Comparison of ENCODE assay signal across 9 cellular contexts in the genomic region with DNA sequence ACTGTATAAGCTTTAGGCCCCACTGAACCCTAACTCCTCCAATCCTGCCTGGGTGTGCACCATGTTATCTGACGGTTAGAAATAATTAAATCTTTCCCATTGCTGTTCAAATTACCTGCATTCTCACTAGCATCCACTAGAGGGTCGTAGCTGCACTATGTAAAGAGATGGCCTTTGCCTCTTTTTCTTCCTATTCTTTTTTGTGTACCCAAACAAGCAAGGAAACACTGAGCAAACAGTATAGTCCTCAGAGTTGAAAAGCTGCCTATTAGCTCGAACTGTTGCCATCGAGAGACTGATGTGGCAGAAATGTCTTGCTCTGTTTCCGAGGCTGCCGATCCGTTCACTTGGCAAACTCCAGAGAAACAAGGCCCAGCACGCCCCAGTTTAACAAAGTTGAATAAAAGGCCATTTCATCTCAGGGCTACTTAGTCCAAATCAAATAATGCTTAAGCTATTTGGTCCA.
DNase-seq lines count a peak whose midpoint lies in the region; ATAC-seq and TF ChIP-seq lines count a peak whose summit lies in the region.
"Had no signal": no experiment of that assay in that cellular context is flagged by ENCODE, and none has a peak within 500 bp of the region (broad histone marks: within the 10 kb centered on the region; RNA-seq: fewer than 3 reads in every experiment).

No MANE protein-coding gene starts in this region.

- H3K79me1 ChIP-seq in neuronal stem cell (ENCODE audit: low read depth, low read length): no peaks in the 10 kb centered on the region

- H3K36me3 ChIP-seq in neuronal stem cell (replicated peaks in 1 of 2; ENCODE audit: control insufficient read depth in 2 of 2, insufficient read depth in 2 of 2, low read length in 2 of 2): no peaks in the 10 kb centered on the region

- no peak overlapping the region for H4K8ac ChIP-seq in neuronal stem cell (ENCODE audit: low read depth, low read length)

- CTCF ChIA-PET in activated CD8-positive, alpha-beta T cell treated with anti-CD3 and anti-CD28 coated beads for 36 hours (lab: Charles Lee): interaction anchor here (0.6 to 3.4 kb wide), 26 partner anchors 9 to 987 kb away, joined by 3 to 14 read pairs (median 4); no protein-coding TSS in a partner anchor

- no peaks in the 10 kb centered on the region for H3K4me1 Mint-ChIP-seq in activated CD8-positive, alpha-beta T cell treated with anti-CD3 and anti-CD28 coated beads for 36 hours (ENCODE audit: low read depth)
- H3K4me1 Mint-ChIP-seq: activated naive CD4-positive, alpha-beta T cell treated with anti-CD3 and anti-CD28 coated beads, Interleukin-2, amount 50 U/mL, for 24 hours had no signal

- no CpG with 5 or more reads among the region's 8 CpGs for WGBS in neuronal stem cell (ENCODE audit: extremely low coverage in 2 of 2, insufficient read length in 2 of 2, insufficient replicate concordance in 1 of 2), 2 donors

- H3K9me3 ChIP-seq in neuronal stem cell (replicated peaks in 1 of 2; ENCODE audit: control insufficient read depth in 2 of 2, insufficient read depth in 1 of 2, low read depth in 1 of 2, low read length in 2 of 2): no peaks in the 10 kb centered on the region

- H3K27me3 ChIP-seq in neuronal stem cell (ENCODE audit: control insufficient read depth in 3 of 3, insufficient read depth in 3 of 3, low read depth in 1 of 3, low read length in 3 of 3): no peaks in the 10 kb centered on the region

- no peak overlapping the region for H2BK15ac ChIP-seq in neuronal stem cell (ENCODE audit: low read length)

- H3K23ac ChIP-seq in neuronal stem cell (ENCODE audit: low read depth, low read length, poor library complexity): no peak overlapping the region

- H3K4me3 ChIP-seq in fibroblast of villous mesenchyme (ENCODE audit: low read depth, low read length): no peak overlapping the region
- H3K4me3 ChIP-seq in neuronal stem cell (ENCODE audit: low read length in 2 of 2): no peak overlapping the region

- H2BK12ac ChIP-seq in neuronal stem cell (ENCODE audit: low read length): no peak overlapping the region

- H2BK5ac ChIP-seq in neuronal stem cell (ENCODE audit: low read length): no peak overlapping the region

- H3K27me3 Mint-ChIP-seq in activated CD8-positive, alpha-beta T cell treated with anti-CD3 and anti-CD28 coated beads for 36 hours: peaks cover 8% of the 10 kb centered on the region

- H3K18ac ChIP-seq in neuronal stem cell (ENCODE audit: low read length): no peak overlapping the region

- H3K4me3 Mint-ChIP-seq in activated CD8-positive, alpha-beta T cell treated with anti-CD3 and anti-CD28 coated beads for 36 hours: no peak overlapping the region
- H3K4me3 Mint-ChIP-seq: activated naive CD4-positive, alpha-beta T cell treated with anti-CD3 and anti-CD28 coated beads, Interleukin-2, amount 50 U/mL, for 24 hours had no signal

- H3K4ac ChIP-seq in neuronal stem cell (ENCODE audit: low read length): no peak overlapping the region

- ATAC-seq in GM19043 (IDR thresholded peaks at IDR 0.05; ENCODE audit: low read depth, unreplicated experiment) (peak; percentile 90), HG03175 (IDR thresholded peaks at IDR 0.05; ENCODE audit: unreplicated experiment) (peak; percentile 91)
- ATAC-seq in activated CD8-positive, alpha-beta T cell treated with anti-CD3 and anti-CD28 coated beads for 36 hours: peak; percentile 80

- intact Hi-C loops in activated CD8-positive, alpha-beta T cell treated with anti-CD3 and anti-CD28 coated beads for 36 hours (cut with micrococcal nuclease): no loop called here

- POLR2A ChIA-PET in activated CD8-positive, alpha-beta T cell treated with anti-CD3 and anti-CD28 coated beads for 36 hours (lab: Charles Lee): no interaction called here

- H4K91ac ChIP-seq in neuronal stem cell (ENCODE audit: low read depth, low read length, poor library complexity): no peak overlapping the region

- H2BK120ac ChIP-seq in neuronal stem cell (ENCODE audit: low read depth, low read length): no peak overlapping the region

- no peak overlapping the region for H3K27ac Mint-ChIP-seq in activated CD8-positive, alpha-beta T cell treated with anti-CD3 and anti-CD28 coated beads for 36 hours
- H3K27ac Mint-ChIP-seq: activated naive CD4-positive, alpha-beta T cell treated with anti-CD3 and anti-CD28 coated beads, Interleukin-2, amount 50 U/mL, for 24 hours had no signal

- no peaks in the 10 kb centered on the region for H3K36me3 Mint-ChIP-seq in activated CD8-positive, alpha-beta T cell treated with anti-CD3 and anti-CD28 coated beads for 36 hours (ENCODE audit: low read depth)
- H3K36me3 Mint-ChIP-seq: activated naive CD4-positive, alpha-beta T cell treated with anti-CD3 and anti-CD28 coated beads, Interleukin-2, amount 50 U/mL, for 24 hours had no signal

- H3K14ac ChIP-seq in neuronal stem cell (ENCODE audit: low read length): no peak overlapping the region

- no peak overlapping the region for H3K27ac ChIP-seq in neuronal stem cell (replicated peaks; ENCODE audit: low read length)

- H2AFZ ChIP-seq in neuronal stem cell (ENCODE audit: low read length): peak overlapping the region; percentile 78

- no peaks in the 10 kb centered on the region for H3K9me3 Mint-ChIP-seq in activated CD8-positive, alpha-beta T cell treated with anti-CD3 and anti-CD28 coated beads for 36 hours
- H3K9me3 Mint-ChIP-seq: activated naive CD4-positive, alpha-beta T cell treated with anti-CD3 and anti-CD28 coated beads, Interleukin-2, amount 50 U/mL, for 24 hours had no signal

- no peak overlapping the region for H3K9ac ChIP-seq in neuronal stem cell (ENCODE audit: low read depth, low read length, poor library complexity)

- no peak overlapping the region for H3K4me2 ChIP-seq in neuronal stem cell (ENCODE audit: insufficient read depth, low read length, poor library complexity, severe bottlenecking)

- peaks cover 4 to 13% of the 10 kb centered on the region in 2 donors for H3K4me1 ChIP-seq in neuronal stem cell (ENCODE audit: control insufficient read depth in 2 of 2, insufficient read depth in 1 of 2, low read depth in 1 of 2, low read length in 2 of 2)

- no peak overlapping the region for H2AK5ac ChIP-seq in neuronal stem cell (ENCODE audit: low read depth, low read length)

- DNase-seq in D341Med (ENCODE audit: low spot score) (peak; percentile 53), NCI-H2196 treated with DMSO at 0.1 percent for 48 hours (lab: John Stamatoyannopoulos, UW; ENCODE audit: unreplicated experiment) (peak; percentile 30), fibroblast of villous mesenchyme (ENCODE audit: low read depth) (peak; percentile 66), neuronal stem cell (ENCODE audit: low spot score) (peak; percentile 75), mesenteric fat pad (ENCODE audit: low spot score) (no peak)
- peak; percentile 41 for DNase-seq in activated CD8-positive, alpha-beta T cell treated with anti-CD3 and anti-CD28 coated beads for 36 hours

- peak; percentile 82 for TF ChIP-seq CTCF in activated CD8-positive, alpha-beta T cell treated with anti-CD3 and anti-CD28 coated beads for 36 hours (IDR thresholded peaks at IDR 0.05)
- peak; percentile 92 for TF ChIP-seq CTCF in fibroblast of villous mesenchyme (IDR thresholded peaks at IDR 0.05; ENCODE audit: insufficient read depth, low read depth, low read length)
